ENCODE assay signal across 10 cellular contexts in genomic region chr11:63553759-63554158, GRCh38. TPM values are rescaled to one million over a fixed set of nuclear protein-coding genes. Genes with fewer than 3 reads are reported as not detected.
DNase-seq lines count a peak whose midpoint lies in the region; ATAC-seq and TF ChIP-seq lines count a peak whose summit lies in the region.
"Had no signal": no experiment of that assay in that cellular context is flagged by ENCODE, and none has a peak within 500 bp of the region (broad histone marks: within the 10 kb centered on the region; RNA-seq: fewer than 3 reads in every experiment).

No MANE protein-coding gene starts in this region.

- H3K9ac ChIP-seq in SK-N-SH = no peak overlapping the region

- no peaks in the 10 kb centered on the region for H3K9me2 ChIP-seq in SK-N-SH

- no peak for ATAC-seq in SK-N-SH treated with all-trans-retinoic acid at 6 μM for 48 hours

- no peaks in the 10 kb centered on the region for H3K4me1 ChIP-seq in SK-N-SH (ENCODE audit: control insufficient read depth in 1 of 2, insufficient read depth in 2 of 2, low read depth in 1 of 2, low read length in 1 of 2)

- H4K20me1 ChIP-seq in SK-N-SH (ENCODE audit: insufficient read depth) = no peaks in the 10 kb centered on the region

- no peak for TF ChIP-seq CTCF in SK-N-SH (IDR thresholded peaks at IDR 0.05)

- TF ChIP-seq EP300 in SK-N-SH (IDR thresholded peaks at IDR 0.05; ENCODE audit: borderline replicate concordance in 1 of 2, low read depth in 1 of 2, low read length in 1 of 2) = no peak

- TF ChIP-seq RAD21 in SK-N-SH (IDR thresholded peaks at IDR 0.05; ENCODE audit: low read length) = no peak

- POLR2A ChIA-PET in SK-N-SH (lab: Yijun Ruan, JAX) = no interaction called here

- CTCF ChIA-PET in SK-N-SH (lab: Yijun Ruan, JAX) = no interaction called here

- DNase-seq in SK-N-SH (no peak), KG1 (lab: John Stamatoyannopoulos, UW) (peak; percentile 25), activated gamma-delta T cell (lab: John Stamatoyannopoulos, UW) (peak; percentile 43), NCI-H446 treated with DMSO at 0.1 percent for 48 hours (lab: John Stamatoyannopoulos, UW) (no peak), NCI-H2196 (lab: John Stamatoyannopoulos, UW; ENCODE audit: unreplicated experiment) (no peak), HUDEP-2 (lab: John Stamatoyannopoulos, UW; ENCODE audit: unreplicated experiment in 76 of 76) (no peak)
- peak; percentile 29 to 51 for DNase-seq in stimulated activated CD4-positive, alpha-beta T cell treated with anti-CD3 and anti-CD28 coated beads, Interleukin-4, amount 100 ng/mL, for 4 hours

- 0 out of 2 replicates have a peak overlapping the region, but pooled peaks have one; percentile 46 for H2AFZ ChIP-seq in SK-N-SH (ENCODE audit: low read depth)

- H3K27me3 ChIP-seq in SK-N-SH (ENCODE audit: insufficient read depth) = no peaks in the 10 kb centered on the region

- WGBS in SK-N-SH (ENCODE audit: low lambda C conversion rate) = 83% methylated on average over 7 of the region's 8 CpGs

- no peak overlapping the region for H3K27ac ChIP-seq in SK-N-SH (ENCODE audit: low read depth in 2 of 2, low read length in 1 of 2)
- H3K27ac ChIP-seq: VCaP had no signal

- no peak overlapping the region for H3K4me2 ChIP-seq in SK-N-SH

- no peaks in the 10 kb centered on the region for H3K79me2 ChIP-seq in SK-N-SH (ENCODE audit: insufficient read depth)

- H3F3A ChIP-seq in SK-N-SH (replicated peaks; ENCODE audit: insufficient read depth) = no peaks in the 10 kb centered on the region

- H3K36me3 ChIP-seq in SK-N-SH (replicated peaks in 1 of 2; ENCODE audit: control insufficient read depth in 1 of 2, insufficient read depth in 2 of 2, low read length in 1 of 2) = no peaks in the 10 kb centered on the region

- H3K4me3 ChIP-seq in SK-N-SH (ENCODE audit: low read depth in 2 of 2, low read length in 1 of 2) = no peak overlapping the region

- no peaks in the 10 kb centered on the region for H3K9me3 ChIP-seq in SK-N-SH

TF ChIP-seq in SK-N-SH, 30 proteins besides CTCF, POLR2A, EP300 and RAD21:
- no peak for TF ChIP-seq MXI1 (IDR thresholded peaks at IDR 0.05; ENCODE audit: low read depth, low read length)
- TF ChIP-seq SIN3A (IDR thresholded peaks at IDR 0.05; ENCODE audit: borderline replicate concordance, low read depth, low read length) = no peak
- TF ChIP-seq POLR2AphosphoS5 (IDR thresholded peaks at IDR 0.05; ENCODE audit: low read depth, low read length) = no peak
- TF ChIP-seq MAX (IDR thresholded peaks at IDR 0.05; ENCODE audit: low read depth) = no peak
- TF ChIP-seq GATA2 (CRISPR knock-in tag; IDR thresholded peaks at IDR 0.05) = no peak
- no peak for TF ChIP-seq EZH2phosphoT487 (IDR thresholded peaks at IDR 0.05; ENCODE audit: borderline replicate concordance, low read depth)
- TF ChIP-seq TAF1 (IDR thresholded peaks at IDR 0.05; ENCODE audit: borderline replicate concordance, low read depth, low read length) = no peak

TF ChIP-seq in SK-N-SH treated with all-trans-retinoic acid at 6 μM for 48 hours, 23 proteins besides CTCF, POLR2A, EP300 and RAD21:
- TF ChIP-seq ZNF8 (CRISPR knock-in tag; IDR thresholded peaks at IDR 0.05) (no peak), ZNF565 (CRISPR knock-in tag; conservative IDR thresholded peaks at IDR 0.05; ENCODE audit: low read depth) (no peak), TSHZ2 (CRISPR knock-in tag; IDR thresholded peaks at IDR 0.05) (no peak), PATZ1 (CRISPR knock-in tag; IDR thresholded peaks at IDR 0.05; ENCODE audit: borderline replicate concordance) (no peak), SNAI2 (CRISPR knock-in tag; IDR thresholded peaks at IDR 0.05) (no peak), CREB5 (CRISPR knock-in tag; IDR thresholded peaks at IDR 0.05; ENCODE audit: low read depth) (no peak), RARB (CRISPR knock-in tag; IDR thresholded peaks at IDR 0.05) (no peak), TCF4 (CRISPR knock-in tag; IDR thresholded peaks at IDR 0.05; ENCODE audit: borderline replicate concordance) (no peak), PPARA (CRISPR knock-in tag; IDR thresholded peaks at IDR 0.05; ENCODE audit: borderline replicate concordance) (no peak)

RNA-seq across cellular contexts. Expression of gene PLAAT2, which starts 9.4 kb away (rescaled TPM):
- 0.19 and 0.53 TPM in 2 replicates for polyA plus RNA-seq in SK-N-SH (2012; rRNA removed)
- 0.05 and 0.16 TPM in 2 replicates for polyA plus RNA-seq in SK-N-SH (2012; cell fraction: cytosol; rRNA removed)
- 1.3 and 1.4 TPM in 2 replicates for polyA plus RNA-seq in SK-N-SH (2012; cell fraction: nucleus; rRNA removed)
- polyA plus RNA-seq: urinary bladder had no signal

RNA-seq across cellular contexts. Expression of gene PLAAT4, which starts 17.2 kb away (rescaled TPM):
- polyA plus RNA-seq in SK-N-SH (2012; rRNA removed) = 4.6 and 5.6 TPM in 2 replicates
- 4.5 and 4.9 TPM in 2 replicates for polyA plus RNA-seq in SK-N-SH (2012; cell fraction: cytosol; rRNA removed)
- polyA plus RNA-seq in SK-N-SH (2012; cell fraction: nucleus; rRNA removed) = 1.8 and 2.1 TPM in 2 replicates

RNA-seq across cellular contexts. Expression of gene LGALS12, which starts 47.9 kb away (rescaled TPM):
- not detected in 2 replicates for polyA plus RNA-seq in SK-N-SH (2012; rRNA removed)
- not detected in 2 replicates for polyA plus RNA-seq in SK-N-SH (2012; cell fraction: cytosol; rRNA removed)
- polyA plus RNA-seq in SK-N-SH (2012; cell fraction: nucleus; rRNA removed) = not detected in 2 replicates

Comparison
In these comparisons a context has a peak if more than half of its experiments do, and no peak if none do; other contexts are left out.
1. DNase-seq: peak in KG1 (single experiment), activated gamma-delta T cell (single experiment) and stimulated activated CD4-positive, alpha-beta T cell treated with anti-CD3 and anti-CD28 coated beads, Interleukin-4, amount 100 ng/mL, for 4 hours (2 of 2); none in SK-N-SH (single experiment), NCI-H446 treated with DMSO at 0.1 percent for 48 hours (single experiment), NCI-H2196 (single experiment) and HUDEP-2 (0 of 76).